ENCODE assay signal across 23 cellular contexts in genomic region chr2:16034975-16035746, GRCh38.
"Had no signal": no experiment of that assay in that cellular context is flagged by ENCODE, and none has a peak within 500 bp of the region (broad histone marks: within the 10 kb centered on the region; RNA-seq: fewer than 3 reads in every experiment).

No MANE protein-coding gene starts in this region.

- H3K27me3 ChIP-seq: foreskin keratinocyte, sigmoid colon, testis, upper lobe of left lung had no signal

- H3K4me3 Mint-ChIP-seq: endodermal cell; mesothelial cell of epicardium; naive thymus-derived CD4-positive, alpha-beta T cell; nephron; stimulated activated memory B cell treated with anti-CD40 and anti-IgM and Interleukin-4, amounts not matched to agents 10 μg/mL and 1 μg/mL and 100 μg/mL, for 72 hours had no signal

- H3K4me1 Mint-ChIP-seq: naive thymus-derived CD4-positive, alpha-beta T cell; stimulated activated memory B cell treated with anti-CD40 and anti-IgM and Interleukin-4, amounts not matched to agents 10 μg/mL and 1 μg/mL and 100 μg/mL, for 72 hours had no signal

- H3K27ac ChIP-seq: epithelial cell of prostate, foreskin keratinocyte, heart right ventricle, left lung, psoas muscle, sigmoid colon, testis, tibial artery, upper lobe of left lung had no signal

- H3K27ac Mint-ChIP-seq: endodermal cell; mesothelial cell of epicardium; nephron; stimulated activated memory B cell treated with anti-CD40 and anti-IgM and Interleukin-4, amounts not matched to agents 10 μg/mL and 1 μg/mL and 100 μg/mL, for 72 hours had no signal

- H3K36me3 Mint-ChIP-seq: mesothelial cell of epicardium; naive thymus-derived CD4-positive, alpha-beta T cell; stimulated activated memory B cell treated with anti-CD40 and anti-IgM and Interleukin-4, amounts not matched to agents 10 μg/mL and 1 μg/mL and 100 μg/mL, for 72 hours had no signal

- DNase-seq: cerebellar nuclear complex; effector CD8-positive, alpha-beta T cell; foreskin keratinocyte; glutamatergic neuron; heart right ventricle; hippocampal formation; left cardiac atrium; left lung; mesenchymal stem cell; naive thymus-derived CD4-positive, alpha-beta T cell; psoas muscle; right cardiac atrium; sigmoid colon; stimulated activated CD4-positive, alpha-beta T cell treated with anti-CD3 and anti-CD28 coated beads, Interleukin-4, amount 100 ng/mL, for 4 hours; stimulated activated naive CD8-positive, alpha-beta T cell treated with anti-CD3 and anti-CD28 coated beads, Interleukin-15, Interleukin-2, amounts not matched to agents 100 U/mL and 50 U/mL, for 24 hours; testis; tibial artery; upper lobe of left lung had no signal

- H3K9me3 ChIP-seq: heart right ventricle, left lung, psoas muscle, sigmoid colon, testis, tibial artery, upper lobe of left lung had no signal

- H3K4me1 ChIP-seq: foreskin keratinocyte, heart right ventricle, psoas muscle, sigmoid colon, testis, tibial artery had no signal

- H3K9me3 Mint-ChIP-seq: endodermal cell; mesothelial cell of epicardium; naive thymus-derived CD4-positive, alpha-beta T cell; nephron; stimulated activated memory B cell treated with anti-CD40 and anti-IgM and Interleukin-4, amounts not matched to agents 10 μg/mL and 1 μg/mL and 100 μg/mL, for 72 hours had no signal

- H3K36me3 ChIP-seq: heart right ventricle, left lung, sigmoid colon, tibial artery, upper lobe of left lung had no signal

- H3K4me3 ChIP-seq: heart right ventricle, left lung, psoas muscle, sigmoid colon, testis, tibial artery, upper lobe of left lung had no signal
